In genomic region chr4:177308842-177309524, GRCh38 we compare ENCODE assay signal across 1 cellular context.
TF ChIP-seq lines count a peak whose summit lies in the region.

No MANE protein-coding gene starts in this region.

TF ChIP-seq in HEK293, 187 proteins besides CTCF, POLR2A, EP300 and RAD21 (continued from another document):
- TF ChIP-seq ZSCAN18 (tag by site-specific recombination; IDR thresholded peaks at IDR 0.05) = no peak
- no peak for TF ChIP-seq RBAK (tag by site-specific recombination; IDR thresholded peaks at IDR 0.05)
- TF ChIP-seq ZFP37 (tag by site-specific recombination; IDR thresholded peaks at IDR 0.05) = no peak
- no peak for TF ChIP-seq ZNF488 (tag by site-specific recombination; IDR thresholded peaks at IDR 0.05)
TF ChIP-seq in HEK293: peak in this region for 0.
